8 cellular contexts compared by ENCODE assay signal in genomic region chr1:211830330-211831142, GRCh38. TPM values are rescaled to one million over a fixed set of nuclear protein-coding genes. Genes with fewer than 3 reads are reported as not detected.
A peak's percentile ranks its signal among the peaks of the same experiment; 100 is the strongest.
DNase-seq lines count a peak whose midpoint lies in the region; ATAC-seq, FAIRE-seq and TF ChIP-seq lines count a peak whose summit lies in the region.

LPGAT1 (minus strand) TSS chr1:211830763; CDS start chr1:211829296, 1,467 bp downstream.

- ATAC-seq in heart right ventricle, result peak; percentile 94 to 97 (median 96)

- H3K27me3 ChIP-seq in adrenal gland (no peaks in the 10 kb centered on the region), heart right ventricle (no peaks in the 10 kb centered on the region)

- H3K9me3 Mint-ChIP-seq in progenitor cell of endocrine pancreas (ENCODE audit: low read depth), result no peaks in the 10 kb centered on the region

- no peaks in the 10 kb centered on the region for H3K36me3 ChIP-seq in adrenal gland (replicated peaks in 1 of 2)
- H3K36me3 ChIP-seq in heart right ventricle, result peaks cover 0 to 21% (median 6%) of the 10 kb centered on the region in 9 donors

- peak; percentile 95 for DNase-seq in GM03348 (ENCODE audit: low spot score)
- DNase-seq in H54 (ENCODE audit: insufficient read length, low spot score), result peak; percentile 76
- peak; percentile 65 for DNase-seq in M059J (ENCODE audit: low read depth)
- DNase-seq in T-helper 1 cell, result peak; percentile 56 to 71 (median 63)
- DNase-seq in adrenal gland, result peak; percentile 67 to 84 (median 81)
- peak; percentile 77 to 82 for DNase-seq in heart right ventricle
- peak; percentile 74 for DNase-seq in progenitor cell of endocrine pancreas (ENCODE audit: low spot score, unreplicated experiment)
- peak; percentile 81 for DNase-seq in ureter (ENCODE audit: low spot score)

- intact Hi-C loops in adrenal gland (cut with DNase I) (loop anchor here (2.0 to 10.0 kb wide), 3 partner anchors 104 to 133 kb away; no protein-coding TSS in a partner anchor), heart right ventricle (cut with DNase I) (loop anchor here (1.0 to 10.0 kb wide), 5 partner anchors 104 to 204 kb away; partner anchors contain the start of genes DTL (in 2 of the 10) and INTS7 (in 2 of the 10))

- 0 to 1% (median 0%) methylated on average over 8 to 85 of the region's 88 CpGs for WGBS in adrenal gland, 4 donors
- 1% methylated on average over 63 to 88 of the region's 88 CpGs for WGBS in heart right ventricle, 2 donors

- TF ChIP-seq POLR2A in H54 (IDR thresholded peaks at IDR 0.05; ENCODE audit: low read depth, low read length), result peak; percentile 65
- TF ChIP-seq POLR2A in adrenal gland (IDR thresholded peaks at IDR 0.05), result peak; percentile 48 to 66

- H3K4me1 ChIP-seq in adrenal gland (replicated peaks in 1 of 2), result peaks cover 12 to 35% of the 10 kb centered on the region in 2 donors
- peaks cover 0 to 62% (median 18%) of the 10 kb centered on the region in 9 donors for H3K4me1 ChIP-seq in heart right ventricle

- H3K9me3 ChIP-seq in adrenal gland (replicated peaks in 1 of 3) (no peaks in the 10 kb centered on the region), heart right ventricle (no peaks in the 10 kb centered on the region)

- H3K4me3 ChIP-seq in adrenal gland (peak within 1 kb of the TSS; percentile 64 to 97 (median 74)), heart right ventricle (peak within 1 kb of the TSS; percentile 63 to 80 (median 74))

- H3K4me1 Mint-ChIP-seq in progenitor cell of endocrine pancreas (ENCODE audit: low read depth), result peaks cover 8% of the 10 kb centered on the region

- no peak for FAIRE-seq in H54 (lab: Jason Lieb, UNC)

- H3K27ac ChIP-seq in adrenal gland (peak within 1 kb of the TSS; percentile 78 to 98 (median 91)), heart right ventricle (peak within 1 kb of the TSS; percentile 70 to 97 (median 91))

- peaks cover 7% of the 10 kb centered on the region for H3K27me3 Mint-ChIP-seq in progenitor cell of endocrine pancreas

- peak; percentile 25 to 76 (median 64) for TF ChIP-seq CTCF in adrenal gland (IDR thresholded peaks at IDR 0.05)
- TF ChIP-seq CTCF in heart right ventricle (IDR thresholded peaks at IDR 0.05), result peak; percentile 32 to 89 (median 73)
- TF ChIP-seq CTCF in progenitor cell of endocrine pancreas (IDR thresholded peaks at IDR 0.05; ENCODE audit: unreplicated experiment), result peak; percentile 63

- H3K36me3 Mint-ChIP-seq in progenitor cell of endocrine pancreas (ENCODE audit: insufficient read depth), result peaks cover 3% of the 10 kb centered on the region

- peak within 1 kb of the TSS; percentile 87 for H3K4me3 Mint-ChIP-seq in progenitor cell of endocrine pancreas (ENCODE audit: low read depth)

- peak within 1 kb of the TSS; percentile 88 for H3K27ac Mint-ChIP-seq in progenitor cell of endocrine pancreas

RNA-seq across cellular contexts. Expression of gene LPGAT1, which starts in this region (rescaled TPM):
- total RNA-seq in M059J (2014; rRNA removed; shearing (Covaris generic)), result 25.5 and 38.6 TPM in 2 replicates
- total RNA-seq in adrenal gland (100 to 1,000 TPM in 1 of 8 donors, 10 to 100 TPM in 7; 53.2 to 113 (median 81.9) TPM), heart right ventricle (10 to 100 TPM; 22.1 to 36.6 (median 27.6) TPM), progenitor cell of endocrine pancreas (58.9 and 59.5 TPM in 2 replicates), ureter (54.8 TPM)
- polyA plus RNA-seq in adrenal gland (10 to 100 TPM; 10.7 to 53.6 (median 12.5) TPM), heart right ventricle (1 to 10 TPM; 5.9 to 7.5 TPM)

Comparison
In these comparisons a context has a peak if more than half of its experiments do, and no peak if none do; other contexts are left out.
1. Peak in every context shown above with its lines: DNase-seq, ATAC-seq, H3K4me3 ChIP-seq and H3K27ac ChIP-seq.